In the genomic region with DNA sequence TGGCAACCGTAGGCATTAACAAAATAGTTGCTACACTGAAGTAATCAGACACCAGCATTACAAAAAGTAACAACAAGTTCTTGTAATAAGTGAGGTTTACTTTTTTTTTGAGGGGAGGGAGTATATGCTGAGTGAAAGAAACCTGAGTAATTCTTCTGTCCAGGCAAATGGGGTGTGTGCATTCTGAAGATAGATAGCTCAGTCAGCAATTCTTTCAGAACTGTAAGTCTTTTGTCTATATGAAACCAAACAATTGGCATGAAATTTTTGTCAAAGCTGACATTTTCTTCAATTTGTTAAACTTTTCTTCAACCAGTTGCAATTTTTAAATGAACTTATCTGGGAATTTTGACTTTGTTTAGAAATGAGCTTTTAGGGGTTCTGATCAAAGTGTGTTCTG, we compare ENCODE assay signal across 7 cellular contexts.
"Had no signal": no experiment of that assay in that cellular context is flagged by ENCODE, and none has a peak within 500 bp of the region (broad histone marks: within the 10 kb centered on the region; RNA-seq: fewer than 3 reads in every experiment).

No MANE protein-coding gene starts in this region.

- H2AFZ ChIP-seq: GM23338 had no signal

- H3K27ac ChIP-seq: HL-60 had no signal

- ATAC-seq: GM23338 had no signal

- H3K4me3 ChIP-seq: GM23338 had no signal

- H3K4me2 ChIP-seq: GM23338 had no signal

- FAIRE-seq: H1, H54 had no signal

- DNase-seq: H9, HCEC 1CT, KG1 had no signal
